Comparison of ENCODE assay signal across 8 cellular contexts in the genomic region with DNA sequence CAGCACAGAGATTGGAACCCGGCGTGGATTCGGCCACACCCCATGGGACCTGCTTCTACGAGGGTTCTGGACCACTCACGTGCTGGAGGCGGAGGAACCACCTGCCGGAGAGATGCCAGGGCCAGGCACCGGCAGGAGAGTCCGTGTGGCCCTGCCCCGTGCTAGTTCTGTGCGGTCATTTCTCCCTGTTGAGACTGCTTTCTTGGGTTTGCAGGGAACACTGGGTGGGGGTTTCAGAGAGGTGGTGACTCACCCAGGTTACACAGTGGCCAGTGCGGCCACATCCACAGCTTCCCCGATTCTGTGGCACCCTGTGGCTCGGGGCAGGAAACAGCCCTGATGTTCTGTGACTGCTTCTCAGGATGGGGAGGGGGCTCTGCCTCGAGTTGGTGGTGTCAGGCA. TPM values are rescaled to one million over a fixed set of nuclear protein-coding genes. Genes with fewer than 3 reads are reported as not detected.
DNase-seq lines count a peak whose midpoint lies in the region; ATAC-seq, FAIRE-seq and TF ChIP-seq lines count a peak whose summit lies in the region.

No MANE protein-coding gene starts in this region.

- peak overlapping the region; percentile 14 to 41 for H3K4me3 ChIP-seq in ascending aorta
- peak overlapping the region; percentile 11 for H3K4me3 ChIP-seq in lower lobe of right lung
- no peak overlapping the region for H3K4me3 ChIP-seq in pancreas

- no peak for FAIRE-seq in pancreas (lab: Jason Lieb, UNC)

- POLR2A ChIA-PET in WTC11 (lab: Charles Lee) = no interaction called here

- WGBS in pancreas, 2 donors = 58 to 72% methylated on average over 15 of the region's 15 CpGs

- no peaks in the 10 kb centered on the region for H3K36me3 ChIP-seq in ascending aorta
- no peaks in the 10 kb centered on the region for H3K36me3 ChIP-seq in lower lobe of right lung
- H3K36me3 ChIP-seq in pancreas = no peaks in the 10 kb centered on the region

- intact Hi-C loops in ascending aorta (cut with DNase I) (loop anchor here (5.0 kb wide), 1 partner anchor 229 kb away; no protein-coding TSS in a partner anchor), lower lobe of right lung (cut with DNase I) (no loop called here), pancreas (cut with DNase I) (no loop called here)

- CTCF ChIA-PET in WTC11 (lab: Charles Lee) = interaction anchor here (1.1 to 3.0 kb wide), 3 partner anchors 41 to 400 kb away, joined by 3 to 13 read pairs (median 4); no protein-coding TSS in a partner anchor

- peaks cover 11% of the 10 kb centered on the region for H3K9me3 Mint-ChIP-seq in WTC11

- peak; percentile 7 for ATAC-seq in HG03460 (IDR thresholded peaks at IDR 0.05; ENCODE audit: unreplicated experiment)
- peak in 1 of 2 donors; percentile 1 for ATAC-seq in lower lobe of right lung
- ATAC-seq in WTC11 = no peak
- ATAC-seq in pancreas = no peak
- no peak for ATAC-seq in GM19452 (IDR thresholded peaks at IDR 0.05; ENCODE audit: unreplicated experiment)

- H3K4me1 ChIP-seq in ascending aorta = peaks cover 6 to 29% of the 10 kb centered on the region in 2 donors
- H3K4me1 ChIP-seq in lower lobe of right lung = peaks cover 32% of the 10 kb centered on the region
- H3K4me1 ChIP-seq in pancreas = peaks cover 0 to 9% (median 6%) of the 10 kb centered on the region in 3 donors

- peak overlapping the region; percentile 76 to 88 for H3K27ac ChIP-seq in ascending aorta
- H3K27ac ChIP-seq in lower lobe of right lung = peak overlapping the region; percentile 41
- no peak overlapping the region for H3K27ac ChIP-seq in pancreas

- H3K9me3 ChIP-seq in ascending aorta (peaks cover under 1 to 7% of the 10 kb centered on the region in 2 donors), lower lobe of right lung (peaks cover 6% of the 10 kb centered on the region), pancreas (no peaks in the 10 kb centered on the region)

- no peak for TF ChIP-seq CTCF in ascending aorta (IDR thresholded peaks at IDR 0.05)
- TF ChIP-seq CTCF in lower lobe of right lung (IDR thresholded peaks at IDR 0.05) = no peak
- no peak for TF ChIP-seq CTCF in WTC11 (IDR thresholded peaks at IDR 0.05)
- TF ChIP-seq CTCF in pancreas (IDR thresholded peaks at IDR 0.05) = no peak

- H3K27me3 Mint-ChIP-seq in WTC11 (ENCODE audit: low read depth) = peaks cover 39% of the 10 kb centered on the region

- no peak overlapping the region for H3K4me3 Mint-ChIP-seq in WTC11

- H3K4me1 Mint-ChIP-seq in WTC11 = peaks cover 7% of the 10 kb centered on the region

- DNase-seq in AG08395 (ENCODE audit: low spot score) (peak; percentile 22), ascending aorta (ENCODE audit: low spot score in 2 of 2) (peak; percentile 67 to 81), lower lobe of right lung (peak; percentile 45), WTC11 (ENCODE audit: low spot score) (no peak), pancreas (no peak), hypothalamus (lab: John Stamatoyannopoulos, UW) (no peak)

- no peaks in the 10 kb centered on the region for H3K27me3 ChIP-seq in ascending aorta
- peaks cover 12% of the 10 kb centered on the region for H3K27me3 ChIP-seq in lower lobe of right lung (ENCODE audit: low read depth)
- H3K27me3 ChIP-seq in pancreas = no peaks in the 10 kb centered on the region

- H3K27ac Mint-ChIP-seq in WTC11 = no peak overlapping the region

- peaks cover 11% of the 10 kb centered on the region for H3K36me3 Mint-ChIP-seq in WTC11

TF ChIP-seq in WTC11, 78 proteins besides CTCF, POLR2A, EP300 and RAD21:
- TF ChIP-seq SP1 (CRISPR knock-in tag; conservative IDR thresholded peaks at IDR 0.05) (no peak), JUN (CRISPR knock-in tag; IDR thresholded peaks at IDR 0.05) (no peak), ELF4 (CRISPR knock-in tag; IDR thresholded peaks at IDR 0.05; ENCODE audit: low read depth) (no peak), PRRX2 (CRISPR knock-in tag; IDR thresholded peaks at IDR 0.05) (no peak)

RNA-seq across cellular contexts. Expression of a gene that starts 3.6 kb away (rescaled TPM):
- total RNA-seq in ascending aorta (not detected), lower lobe of right lung (7.2 TPM), WTC11 (2021) (9.4 to 11.0 TPM (median 9.6 TPM) in 3 replicates), pancreas (1 to 10 TPM in 4 of 6 donors, under 1 TPM in 2; 0.16 to 9.0 (median 2.1) TPM)
- 1 to 10 TPM; 2.6 to 5.9 TPM for polyA plus RNA-seq in pancreas

RNA-seq across cellular contexts. Expression of a gene that starts 47.3 kb away (rescaled TPM):
- total RNA-seq in ascending aorta = 18.1 TPM
- total RNA-seq in lower lobe of right lung = 39.5 TPM
- 25.0 to 35.0 TPM (median 32.4 TPM) in 3 replicates for total RNA-seq in WTC11 (2021)
- 10 to 100 TPM in 5 of 6 donors, 1 to 10 TPM in 1; 9.2 to 23.1 (median 19.2) TPM for total RNA-seq in pancreas
- polyA plus RNA-seq in pancreas = 10 to 100 TPM; 36.1 to 71.4 TPM

RNA-seq across cellular contexts. Expression of a gene that starts 59.3 kb away (rescaled TPM):
- total RNA-seq in ascending aorta (54.5 TPM), lower lobe of right lung (96.8 TPM), WTC11 (2021) (160 to 189 TPM (median 181 TPM) in 3 replicates), pancreas (10 to 100 TPM; 29.3 to 67.4 (median 40.9) TPM)
- 10 to 100 TPM; 40.9 to 52.5 TPM for polyA plus RNA-seq in pancreas

Comparison
In these comparisons a context has a peak if more than half of its experiments do, and no peak if none do; other contexts are left out.
1. DNase-seq: peak in AG08395 (single experiment), ascending aorta (2 of 2) and lower lobe of right lung (single experiment); none in WTC11 (single experiment), pancreas (0 of 6) and hypothalamus (0 of 51).
2. H3K27ac ChIP-seq: peak in ascending aorta (2 of 2) and lower lobe of right lung (single experiment); none in pancreas (0 of 4).
3. H3K4me3 ChIP-seq: peak in ascending aorta (2 of 2) and lower lobe of right lung (single experiment); none in pancreas (0 of 4).